In genomic region chr1:76269175-76269574, GRCh38 we compare ENCODE assay signal across 8 cellular contexts.
A peak's percentile ranks its signal among the peaks of the same experiment; 100 is the strongest.
DNase-seq lines count a peak whose midpoint lies in the region; ATAC-seq and TF ChIP-seq lines count a peak whose summit lies in the region.

No MANE protein-coding gene starts in this region.

- peak overlapping the region; percentile 51 to 70 for H3K4me3 Mint-ChIP-seq in stimulated activated naive CD8-positive, alpha-beta T cell treated with anti-CD3 and anti-CD28 coated beads, Interleukin-15, amount 100 ng/mL, for 72 hours

- H3K79me2 ChIP-seq in OCI-LY7 (ENCODE audit: insufficient read depth, low read depth, low read length), result no peaks in the 10 kb centered on the region

- TF ChIP-seq POLR2A in erythroblast (IDR thresholded peaks at IDR 0.05; ENCODE audit: low read length), result no peak

- H2AFZ ChIP-seq in OCI-LY7 (ENCODE audit: low read length), result peak overlapping the region; percentile 47; the same call in 1 of the 2 replicates

- no peaks in the 10 kb centered on the region for H3K9me3 ChIP-seq in OCI-LY7 (ENCODE audit: low read length)

- peak; percentile 53 for ATAC-seq in Right ventricle myocardium superior (ENCODE audit: poor library complexity)
- ATAC-seq in Right ventricle myocardium inferior, result no peak
- ATAC-seq in stimulated activated naive CD8-positive, alpha-beta T cell treated with anti-CD3 and anti-CD28 coated beads, Interleukin-15, amount 100 ng/mL, for 72 hours, result peak; percentile 56
- no peak for ATAC-seq in GM19328 (IDR thresholded peaks at IDR 0.05; ENCODE audit: unreplicated experiment)

- TF ChIP-seq CTCF in OCI-LY7 (conservative IDR thresholded peaks at IDR 0.05; ENCODE audit: low read length), result no peak

- H3K4me3 ChIP-seq in OCI-LY7 (ENCODE audit: low read depth, low read length, poor library complexity, severe bottlenecking), result no peak overlapping the region

- H3K9me3 Mint-ChIP-seq in stimulated activated naive CD8-positive, alpha-beta T cell treated with anti-CD3 and anti-CD28 coated beads, Interleukin-15, amount 100 ng/mL, for 72 hours, result no peaks in the 10 kb centered on the region

- H3K4me1 Mint-ChIP-seq in stimulated activated naive CD8-positive, alpha-beta T cell treated with anti-CD3 and anti-CD28 coated beads, Interleukin-15, amount 100 ng/mL, for 72 hours, result peaks cover 50% of the 10 kb centered on the region

- BruUV-seq in OCI-LY7 (replicated peaks; lab: Mats Ljungman, UMichigan), result no TSS peak

- no peak overlapping the region for H3K4me2 ChIP-seq in OCI-LY7 (ENCODE audit: low read length)

- no peaks in the 10 kb centered on the region for H3K36me3 ChIP-seq in OCI-LY7 (ENCODE audit: insufficient read depth, low read length)

- H3K27ac ChIP-seq in OCI-LY7 (ENCODE audit: low read depth, low read length, poor library complexity, severe bottlenecking), result no peak overlapping the region

- no peak for DNase-seq in Right ventricle myocardium superior
- DNase-seq in Right ventricle myocardium inferior (ENCODE audit: missing footprints), result no peak
- DNase-seq in OCI-LY7 (ENCODE audit: low spot score), result no peak
- peak; percentile 25 to 37 for DNase-seq in erythroblast (lab: John Stamatoyannopoulos, UW)
- DNase-seq in stimulated activated naive CD8-positive, alpha-beta T cell treated with anti-CD3 and anti-CD28 coated beads, Interleukin-15, amount 100 ng/mL, for 72 hours, result no peak
- DNase-seq in COLO668 (lab: John Stamatoyannopoulos, UW; ENCODE audit: unreplicated experiment), result no peak
- DNase-seq in OCI-M2 (lab: John Stamatoyannopoulos, UW; ENCODE audit: unreplicated experiment), result no peak

- H3K4me1 ChIP-seq in OCI-LY7 (ENCODE audit: insufficient read depth, low read length, poor library complexity, severe bottlenecking), result peaks cover 28% of the 10 kb centered on the region

- H3K27ac Mint-ChIP-seq in stimulated activated naive CD8-positive, alpha-beta T cell treated with anti-CD3 and anti-CD28 coated beads, Interleukin-15, amount 100 ng/mL, for 72 hours, result peak overlapping the region in 1 of 2 donors; percentile 86

- CTCF ChIA-PET in OCI-LY7 (lab: Charles Lee; ENCODE audit: unreplicated experiment), result no interaction called here

- no peaks in the 10 kb centered on the region for H3K9me2 ChIP-seq in OCI-LY7 (ENCODE audit: insufficient read depth, low read length)

- no peaks in the 10 kb centered on the region for H3K27me3 Mint-ChIP-seq in stimulated activated naive CD8-positive, alpha-beta T cell treated with anti-CD3 and anti-CD28 coated beads, Interleukin-15, amount 100 ng/mL, for 72 hours

- intact Hi-C loops in Right ventricle myocardium superior (cut with DNase I) (no loop called here), Right ventricle myocardium inferior (cut with DNase I) (no loop called here), OCI-LY7 (cut with micrococcal nuclease; ENCODE audit: unreplicated experiment) (no loop called here)

- no peaks in the 10 kb centered on the region for H4K20me1 ChIP-seq in OCI-LY7 (ENCODE audit: insufficient read depth, low read length)

- POLR2A ChIA-PET in OCI-LY7 (lab: Charles Lee), result no interaction called here

Comparison
In these comparisons a context has a peak if more than half of its experiments do, and no peak if none do; other contexts are left out.
1. ATAC-seq: peak in Right ventricle myocardium superior (single experiment) and stimulated activated naive CD8-positive, alpha-beta T cell treated with anti-CD3 and anti-CD28 coated beads, Interleukin-15, amount 100 ng/mL, for 72 hours (single experiment); none in Right ventricle myocardium inferior (single experiment) and GM19328 (single experiment).
2. DNase-seq: peak in erythroblast (2 of 2); none in Right ventricle myocardium superior (single experiment), Right ventricle myocardium inferior (single experiment), OCI-LY7 (single experiment), stimulated activated naive CD8-positive, alpha-beta T cell treated with anti-CD3 and anti-CD28 coated beads, Interleukin-15, amount 100 ng/mL, for 72 hours (0 of 2), COLO668 (single experiment) and OCI-M2 (single experiment).